In genomic region chr7:96899108-96899507, GRCh38 we compare ENCODE assay signal across 17 cellular contexts.
"Had no signal": no experiment of that assay in that cellular context is flagged by ENCODE, and none has a peak within 500 bp of the region (broad histone marks: within the 10 kb centered on the region; RNA-seq: fewer than 3 reads in every experiment).

No MANE protein-coding gene starts in this region.

- ATAC-seq: heart right ventricle; naive thymus-derived CD4-positive, alpha-beta T cell; right lobe of liver had no signal

- H3K27ac ChIP-seq: dorsolateral prefrontal cortex, heart right ventricle, parathyroid adenoma, prostate gland, right lobe of liver, stomach, thoracic aorta, transverse colon had no signal

- DNase-seq: cortex of kidney; dorsolateral prefrontal cortex; effector CD8-positive, alpha-beta T cell; heart right ventricle; hypothalamus; kidney glomerular epithelial cell; mesendoderm; naive thymus-derived CD4-positive, alpha-beta T cell; nephron progenitor cell; right lobe of liver; stimulated activated naive CD4-positive, alpha-beta T cell; stomach; substantia nigra; transverse colon had no signal

- H3K36me3 ChIP-seq: heart right ventricle, prostate gland, right lobe of liver, stomach, thoracic aorta, transverse colon had no signal

- H3K4me3 ChIP-seq: dorsolateral prefrontal cortex, heart right ventricle, prostate gland, right lobe of liver, stomach, thoracic aorta, transverse colon had no signal

- H3K4me1 ChIP-seq: heart right ventricle, parathyroid adenoma, prostate gland, stomach, transverse colon had no signal

- H3K79me2 ChIP-seq: parathyroid adenoma had no signal

- H2AFZ ChIP-seq: parathyroid adenoma had no signal

- H3K9ac ChIP-seq: parathyroid adenoma had no signal

- H3K9me3 ChIP-seq: heart right ventricle, prostate gland, right lobe of liver, stomach, thoracic aorta, transverse colon had no signal

- H3K27me3 ChIP-seq: right lobe of liver, stomach, transverse colon had no signal
